8 cellular contexts compared by ENCODE assay signal in the genomic region with DNA sequence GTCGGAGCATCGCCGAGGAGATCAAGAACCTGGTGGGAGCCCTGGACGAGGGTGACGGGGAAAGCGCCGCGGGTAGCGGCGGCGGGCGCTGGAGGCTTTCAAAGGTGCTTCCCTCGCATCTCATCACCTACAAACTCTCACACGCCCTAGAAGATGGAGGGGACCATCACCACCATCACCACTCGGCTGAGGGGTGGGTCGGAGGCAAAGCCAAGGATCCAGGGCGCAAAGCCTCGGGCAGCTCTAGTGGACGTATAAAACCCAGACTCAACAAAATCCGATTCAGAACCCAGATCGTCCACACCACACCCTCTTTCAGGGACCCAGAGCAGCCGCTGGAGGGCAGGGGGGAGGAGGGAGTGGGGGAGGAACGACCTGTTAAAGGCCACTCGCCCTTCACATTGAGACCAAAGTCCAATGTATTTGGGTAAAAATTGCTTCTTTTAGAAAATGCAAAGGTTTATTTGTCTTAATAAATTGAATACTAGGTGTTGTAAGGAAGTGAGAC. TPM values are rescaled to one million over a fixed set of nuclear protein-coding genes. Genes with fewer than 3 reads are reported as not detected.
DNase-seq lines count a peak whose midpoint lies in the region; FAIRE-seq and TF ChIP-seq lines count a peak whose summit lies in the region.

No MANE protein-coding gene starts in this region.

- H3K4me1 ChIP-seq in H1 (replicated peaks in 1 of 4; ENCODE audit: control insufficient read depth in 3 of 4, insufficient read depth in 4 of 4, low read length in 3 of 4) (peaks cover 0 to 17% (median 9%) of the 10 kb centered on the region in 4 experiments; a peak in 5 of 7 replicates), muscle layer of colon (ENCODE audit: insufficient read depth, low read length) (peaks cover 38% of the 10 kb centered on the region)

- H2BK5ac ChIP-seq in H1 (ENCODE audit: low read depth, low read length): no peak overlapping the region; the same call in 1 of the 2 replicates

- H3K23me2 ChIP-seq in H1 (ENCODE audit: low read depth, low read length): peaks cover 12% of the 10 kb centered on the region

- peaks cover 5 to 44% of the 10 kb centered on the region in 2 experiments for H3K79me2 ChIP-seq in H1 (ENCODE audit: control insufficient read depth in 1 of 2, insufficient read depth in 2 of 2, low read length in 2 of 2)

- TF ChIP-seq POLR2A in H1 (IDR thresholded peaks at IDR 0.05; ENCODE audit: control extremely low read depth in 1 of 2, low read depth in 2 of 2, low read length in 2 of 2): no peak

- TF ChIP-seq RAD21 in H1 (IDR thresholded peaks at IDR 0.05 in 1 of 2, conservative IDR thresholded peaks at IDR 0.05 in 1 of 2; ENCODE audit: low read depth in 2 of 2, low read length in 2 of 2): peak in 1 of 2 experiments; percentile 26; a peak in 1 of 4 replicates

- peak overlapping the region; percentile 71; the same call in 1 of the 2 replicates for H2AK5ac ChIP-seq in H1 (ENCODE audit: low read depth, low read length)

- H3K4me3 ChIP-seq in H1 (ENCODE audit: extremely low read depth in 1 of 4, insufficient read depth in 2 of 4, low read depth in 3 of 4, low read length in 4 of 4) (peak overlapping the region; percentile 36 to 97 (median 56)), muscle layer of colon (ENCODE audit: low read depth in 1 of 2, low read length in 2 of 2) (peak overlapping the region; percentile 58 to 71)

- H4K20me1 ChIP-seq in H1 (replicated peaks in 1 of 2; ENCODE audit: control insufficient read depth in 1 of 2, insufficient read depth in 2 of 2, low read length in 2 of 2): peaks cover 0 to 8% of the 10 kb centered on the region in 2 experiments

- TF ChIP-seq EP300 in H1 (IDR thresholded peaks at IDR 0.05; ENCODE audit: borderline replicate concordance in 1 of 2, low read depth in 2 of 2, low read length in 2 of 2): no peak

- POLR2A ChIA-PET in H1 (lab: Charles Lee; ENCODE audit: partially characterized antibody): interaction anchor here (1.0 to 4.2 kb wide), 5 partner anchors 8 to 87 kb away, joined by 3 to 33 read pairs (median 4); no protein-coding TSS in a partner anchor

- no peak overlapping the region for H3K14ac ChIP-seq in H1 (ENCODE audit: insufficient read length)

- no peak overlapping the region for H3K23ac ChIP-seq in H1 (ENCODE audit: insufficient read length)

- H3K4me2 ChIP-seq in H1 (ENCODE audit: insufficient read depth in 1 of 2, low read depth in 2 of 2, low read length in 2 of 2): peak overlapping the region; percentile 93 to 95

- H2AFZ ChIP-seq in H1 (ENCODE audit: low read length): no peak overlapping the region; the same call in 1 of the 2 replicates

- H4K91ac ChIP-seq in H1 (replicated peaks; ENCODE audit: insufficient read length, low read length): peak overlapping the region; percentile 95

- no peak overlapping the region for H3K4ac ChIP-seq in H1 (replicated peaks; ENCODE audit: insufficient read length, low read depth, low read length)

- no peak for FAIRE-seq in H1 (lab: Jason Lieb, UNC)

- H3K27ac ChIP-seq in H1 (ENCODE audit: low read depth, low read length): no peak overlapping the region
- peak overlapping the region; percentile 37 for H3K27ac ChIP-seq in muscle layer of colon (ENCODE audit: low read depth, low read length)

- CTCF ChIA-PET in H1 (lab: Charles Lee; ENCODE audit: partially characterized antibody): interaction anchor here (0.5 to 2.8 kb wide), 7 partner anchors 10 to 548 kb away, joined by 3 to 17 read pairs (median 3); no protein-coding TSS in a partner anchor

- peaks cover 2% of the 10 kb centered on the region; the same call in 1 of the 2 replicates for H3K79me1 ChIP-seq in H1 (ENCODE audit: low read depth, low read length)

- H3K18ac ChIP-seq in H1 (ENCODE audit: extremely low read depth, low read length): peak overlapping the region; percentile 91

- peak; percentile 9 to 28 (median 20); a peak in 3 of 4 replicates for TF ChIP-seq CTCF in H1 (IDR thresholded peaks at IDR 0.05; ENCODE audit: control extremely low read depth in 1 of 3, insufficient read depth in 1 of 3, low read depth in 1 of 3, low read length in 3 of 3)

- no peak overlapping the region for H4K5ac ChIP-seq in H1 (ENCODE audit: insufficient read length, low read depth, low read length)

- H3K9me3 ChIP-seq in H1 (ENCODE audit: insufficient read depth in 2 of 2, low read depth in 1 of 2, low read length in 1 of 2) (no peaks in the 10 kb centered on the region), muscle layer of colon (ENCODE audit: low read length) (no peaks in the 10 kb centered on the region)

- H4K8ac ChIP-seq in H1 (ENCODE audit: extremely low read depth, insufficient read depth, low read length): peak overlapping the region; percentile 89; the same call in 1 of the 2 replicates

- H2BK12ac ChIP-seq in H1 (ENCODE audit: low read depth, low read length): peak overlapping the region; percentile 95; the same call in 1 of the 2 replicates

- no peaks in the 10 kb centered on the region for H3K36me3 ChIP-seq in H1 (ENCODE audit: control insufficient read depth in 2 of 4, insufficient read depth in 4 of 4, low read length in 3 of 4)
- no peaks in the 10 kb centered on the region for H3K36me3 ChIP-seq in muscle layer of colon (ENCODE audit: insufficient read depth, low read length)

- 10% methylated on average over 23 of the region's 24 CpGs; no CpG with 5 or more reads in 1 of the 2 experiments for WGBS in H1 (ENCODE audit: extremely low coverage in 1 of 2, insufficient coverage in 1 of 2, insufficient read length in 1 of 2, insufficient replicate concordance in 2 of 2, low coverage in 1 of 2, low lambda C conversion rate in 2 of 2, missing lambda C conversion rate in 1 of 2), 2 experiments

- no peak overlapping the region for H2BK20ac ChIP-seq in H1 (ENCODE audit: low read length)

- H2BK120ac ChIP-seq in H1 (replicated peaks; ENCODE audit: low read depth, low read length): no peak overlapping the region

- DNase-seq in 8988T (peak; percentile 46), HK-2 (ENCODE audit: unreplicated experiment) (peak; percentile 26), H1 (ENCODE audit: low read depth in 1 of 2, low spot score in 2 of 2) (peak in 1 of 2 experiments; percentile 65), NCI-H146 (lab: John Stamatoyannopoulos, UW) (no peak), NCI-H774 (lab: John Stamatoyannopoulos, UW) (no peak), NCI-H1092 treated with DMSO at 0.1 percent for 48 hours (lab: John Stamatoyannopoulos, UW) (no peak)
- DNase-seq in activated naive CD4-positive, alpha-beta T cell treated with anti-CD3 and anti-CD28 coated beads, Interleukin-2, amount 50 U/mL, for 16 hours: no peak

- no peak overlapping the region for H2BK15ac ChIP-seq in H1 (ENCODE audit: low read length)

- H3K56ac ChIP-seq in H1 (replicated peaks; ENCODE audit: insufficient read length, low read depth, low read length): no peak overlapping the region

- H3K9ac ChIP-seq in H1 (replicated peaks in 1 of 4; ENCODE audit: extremely low read depth in 1 of 4, low read depth in 3 of 4, low read length in 3 of 4) (peak overlapping the region in 3 of 4 experiments; percentile 24 to 59 (median 30); a peak in 3 of 7 replicates), muscle layer of colon (ENCODE audit: low read length) (no peak overlapping the region)

- peaks cover 0 to 17% (median 11%) of the 10 kb centered on the region in 4 experiments; a peak in 5 of 7 replicates for H3K27me3 ChIP-seq in H1 (replicated peaks in 1 of 4; ENCODE audit: control insufficient read depth in 3 of 4, extremely low read depth in 1 of 4, insufficient read depth in 3 of 4, low read length in 3 of 4)
- H3K27me3 ChIP-seq in muscle layer of colon (ENCODE audit: control insufficient read depth in 1 of 2, insufficient read depth in 2 of 2, low read length in 2 of 2): no peaks in the 10 kb centered on the region

TF ChIP-seq in H1, 55 proteins besides CTCF, POLR2A, EP300 and RAD21:
- no peak for TF ChIP-seq SP4 (IDR thresholded peaks at IDR 0.05; ENCODE audit: low read length)
- TF ChIP-seq EZH2 (IDR thresholded peaks at IDR 0.05; ENCODE audit: low read depth, low read length, severe bottlenecking): peak; percentile 23
- 0 out of 2 replicates have a peak, but pooled peaks have one; percentile 6 for TF ChIP-seq TAF1 (IDR thresholded peaks at IDR 0.05; ENCODE audit: low read depth, low read length)
- no peak for TF ChIP-seq FOSL1 (IDR thresholded peaks at IDR 0.05; ENCODE audit: insufficient read depth, low read depth, low read length)
- TF ChIP-seq KDM4A (IDR thresholded peaks at IDR 0.05; ENCODE audit: low read depth, low read length, severe bottlenecking): peak; percentile 22

RNA-seq across cellular contexts. Expression of a gene that starts 1.5 kb away (rescaled TPM):
- total RNA-seq in H1 (2021; fragmentation: NEBNext Ultra II Directional; extraction: Animal tissue kit (Norgen Biotek cat#: 25700)): 16.8 and 17.8 TPM in 2 replicates
- polyA plus RNA-seq in H1 (2011; rRNA removed): 3.1 and 3.4 TPM in 2 replicates
- polyA plus RNA-seq in H1 (2011; cell fraction: cytosol; rRNA removed): 4.8 TPM
- 4.1 TPM for polyA plus RNA-seq in H1 (2011; cell fraction: nucleus; rRNA removed)
- 3.9 to 5.6 TPM (median 5.0 TPM) in 4 replicates for polyA plus RNA-seq in H1 (2012, experiment 1 of 2)
- 1.8 TPM for polyA plus RNA-seq in H1 (2012, experiment 2 of 2)
- 11.9 TPM for polyA plus RNA-seq in H1 (2013, experiment 1 of 2)
- polyA plus RNA-seq in H1 (2013, experiment 2 of 2): 11.0 TPM
- polyA minus RNA-seq in H1 (2011; rRNA and poly(A)+ RNA removed): 3.2 and 4.2 TPM in 2 replicates
- 7.4 TPM for polyA minus RNA-seq in H1 (2011; cell fraction: cytosol; rRNA and poly(A)+ RNA removed)
- polyA minus RNA-seq in H1 (2011; cell fraction: nucleus; rRNA and poly(A)+ RNA removed): 11.6 TPM

RNA-seq across cellular contexts. Expression of a gene that starts 1.9 kb away (rescaled TPM):
- total RNA-seq in H1 (2021; fragmentation: NEBNext Ultra II Directional; extraction: Animal tissue kit (Norgen Biotek cat#: 25700)): 93.6 and 101 TPM in 2 replicates
- 15.3 and 23.7 TPM in 2 replicates for polyA plus RNA-seq in H1 (2011; rRNA removed)
- polyA plus RNA-seq in H1 (2011; cell fraction: cytosol; rRNA removed): 31.5 TPM
- polyA plus RNA-seq in H1 (2011; cell fraction: nucleus; rRNA removed): 28.8 TPM
- polyA plus RNA-seq in H1 (2012, experiment 1 of 2): 40.5 to 62.2 TPM (median 55.7 TPM) in 4 replicates
- 5.6 TPM for polyA plus RNA-seq in H1 (2012, experiment 2 of 2)
- polyA plus RNA-seq in H1 (2013, experiment 1 of 2): 64.6 TPM
- 62.1 TPM for polyA plus RNA-seq in H1 (2013, experiment 2 of 2)
- polyA minus RNA-seq in H1 (2011; rRNA and poly(A)+ RNA removed): 44.8 and 77.0 TPM in 2 replicates
- 61.8 TPM for polyA minus RNA-seq in H1 (2011; cell fraction: cytosol; rRNA and poly(A)+ RNA removed)
- polyA minus RNA-seq in H1 (2011; cell fraction: nucleus; rRNA and poly(A)+ RNA removed): 105 TPM

Comparison
In these comparisons a context has a peak if more than half of its experiments do, and no peak if none do; other contexts are left out.
1. DNase-seq: peak in 8988T (single experiment) and HK-2 (single experiment); none in NCI-H146 (single experiment), NCI-H774 (single experiment), activated naive CD4-positive, alpha-beta T cell treated with anti-CD3 and anti-CD28 coated beads, Interleukin-2, amount 50 U/mL, for 16 hours (single experiment) and NCI-H1092 treated with DMSO at 0.1 percent for 48 hours (single experiment).